Comparison of ENCODE assay signal across 1 cellular context in the genomic region with DNA sequence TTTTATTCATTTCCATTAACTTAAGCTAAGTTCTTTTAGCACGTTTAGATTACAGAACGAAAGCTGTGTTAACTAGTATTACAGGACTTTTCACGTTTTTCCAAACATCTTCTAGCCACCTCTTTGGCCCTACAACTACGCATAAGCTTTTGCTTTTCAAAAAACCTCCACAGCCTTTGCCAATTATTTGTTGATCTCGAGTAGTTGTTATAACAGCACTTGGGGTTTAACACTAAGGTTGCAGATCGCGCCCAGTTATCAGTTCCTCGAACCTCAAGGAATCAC.
TF ChIP-seq lines count a peak whose summit lies in the region.

No MANE protein-coding gene starts in this region.

TF ChIP-seq in IMR-90, 13 proteins besides CTCF, POLR2A, EP300 and RAD21 (continued from another document):
- TF ChIP-seq MAZ (IDR thresholded peaks at IDR 0.05; ENCODE audit: borderline replicate concordance, low read depth, low read length) (no peak), NFE2L2 (IDR thresholded peaks at IDR 0.05; ENCODE audit: low read depth, low read length) (no peak), RCOR1 (IDR thresholded peaks at IDR 0.05; ENCODE audit: insufficient replicate concordance, low read length) (no peak), FOS (IDR thresholded peaks at IDR 0.05; ENCODE audit: low read depth, low read length) (no peak), MXI1 (IDR thresholded peaks at IDR 0.05; ENCODE audit: borderline replicate concordance, low read depth, low read length) (no peak), CHD1 (IDR thresholded peaks at IDR 0.05; ENCODE audit: low read depth, low read length) (no peak), BHLHE40 (IDR thresholded peaks at IDR 0.05; ENCODE audit: low read depth, low read length) (no peak), SMC3 (IDR thresholded peaks at IDR 0.05; ENCODE audit: low read depth, low read length) (no peak), CEBPB (IDR thresholded peaks at IDR 0.05; ENCODE audit: low read depth, low read length) (no peak)
- TF ChIP-seq, protein P1, sequence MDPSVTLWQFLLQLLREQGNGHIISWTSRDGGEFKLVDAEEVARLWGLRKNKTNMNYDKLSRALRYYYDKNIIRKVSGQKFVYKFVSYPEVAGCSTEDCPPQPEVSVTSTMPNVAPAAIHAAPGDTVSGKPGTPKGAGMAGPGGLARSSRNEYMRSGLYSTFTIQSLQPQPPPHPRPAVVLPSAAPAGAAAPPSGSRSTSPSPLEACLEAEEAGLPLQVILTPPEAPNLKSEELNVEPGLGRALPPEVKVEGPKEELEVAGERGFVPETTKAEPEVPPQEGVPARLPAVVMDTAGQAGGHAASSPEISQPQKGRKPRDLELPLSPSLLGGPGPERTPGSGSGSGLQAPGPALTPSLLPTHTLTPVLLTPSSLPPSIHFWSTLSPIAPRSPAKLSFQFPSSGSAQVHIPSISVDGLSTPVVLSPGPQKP (IDR thresholded peaks at IDR 0.05; ENCODE audit: borderline replicate concordance, low read depth, low read length), result no peak
